ENCODE assay signal across 8 cellular contexts in the genomic region with DNA sequence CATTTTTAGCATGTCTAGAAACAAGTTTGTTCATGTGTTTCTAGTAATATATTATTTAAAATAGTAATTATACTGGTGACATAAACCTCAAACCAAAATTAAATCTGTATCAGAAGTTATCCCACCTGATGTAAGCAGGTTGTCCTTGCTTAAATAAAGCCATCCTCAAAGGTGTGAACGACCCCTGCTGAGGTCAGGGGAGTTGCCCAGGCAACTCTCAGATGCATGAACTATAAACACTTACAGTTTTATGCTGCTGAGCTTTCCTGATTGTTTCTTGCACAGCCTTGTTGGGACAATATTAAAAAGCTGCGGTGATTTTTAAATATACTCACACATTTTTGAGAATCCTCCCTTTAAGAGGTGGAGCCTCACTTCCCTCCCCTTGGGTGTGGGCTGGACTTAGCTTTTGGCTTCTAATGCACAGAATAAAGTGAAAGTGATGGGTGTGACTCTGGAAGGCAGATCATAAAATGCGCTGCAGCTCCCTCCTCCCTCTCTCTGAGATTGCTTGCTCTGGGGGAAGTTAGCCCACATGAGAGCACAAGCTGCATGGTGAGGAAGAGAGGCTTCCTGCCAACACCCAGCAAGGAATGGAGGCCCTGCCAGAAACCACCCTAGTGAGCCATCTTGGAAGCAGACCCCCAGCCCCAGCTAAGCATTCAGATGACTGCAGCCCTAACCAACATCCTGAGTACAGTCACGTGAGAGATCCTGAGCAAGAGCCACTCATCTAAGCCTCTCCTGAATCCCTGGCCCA.
DNase-seq lines count a peak whose midpoint lies in the region; ATAC-seq and TF ChIP-seq lines count a peak whose summit lies in the region.

No MANE protein-coding gene starts in this region.

- no peaks in the 10 kb centered on the region for H3K9me3 ChIP-seq in heart left ventricle

- peak overlapping the region in 4 of 12 donors; percentile 0 to 35 (median 26) for H3K4me3 ChIP-seq in heart left ventricle

- WGBS in heart left ventricle, 4 donors = 38 to 57% (median 49%) methylated on average over 4 of the region's 4 CpGs

- intact Hi-C loops in heart left ventricle (cut with DNase I) = loop anchor here in 1 of 10 donors (10.0 kb wide), 2 partner anchors 62 to 88 kb away; no protein-coding TSS in a partner anchor

- peak overlapping the region in 5 of 12 donors; percentile 13 to 75 (median 41) for H3K27ac ChIP-seq in heart left ventricle

- TF ChIP-seq CTCF in heart left ventricle (IDR thresholded peaks at IDR 0.05) = no peak

- DNase-seq in NCI-H1092 treated with DMSO at 0.1 percent for 48 hours (lab: John Stamatoyannopoulos, UW) (peak; percentile 15), NCI-H1092 (lab: John Stamatoyannopoulos, UW) (no peak), NCI-H69 (lab: John Stamatoyannopoulos, UW) (peak; percentile 66), heart left ventricle (peak in 4 of 5 donors; percentile 33 to 51 (median 44)), SHP77 treated with DMSO at 0.1 percent for 48 hours (lab: John Stamatoyannopoulos, UW) (no peak)
- DNase-seq in activated effector memory CD4-positive, alpha-beta T cell treated with Interleukin-2 at 50 U/mL for 16 hours = peak; percentile 5
- DNase-seq in stimulated activated CD4-positive, alpha-beta T cell treated with anti-CD3 and anti-CD28 coated beads, Interleukin-2, amount 100 ng/mL, for 24 hours = peak; percentile 24 to 32

- no peaks in the 10 kb centered on the region for H3K27me3 ChIP-seq in heart left ventricle

- H3K36me3 ChIP-seq in heart left ventricle = no peaks in the 10 kb centered on the region

- no peak for TF ChIP-seq POLR2A in heart left ventricle (IDR thresholded peaks at IDR 0.05)

- H3K4me1 ChIP-seq in heart left ventricle = peaks cover 0 to 20% (median 9%) of the 10 kb centered on the region in 12 donors

- peak; percentile 80 for ATAC-seq in HG02885 (IDR thresholded peaks at IDR 0.05; ENCODE audit: poor library complexity, unreplicated experiment)
- peak; percentile 58 to 95 (median 94) for ATAC-seq in heart left ventricle

Comparison
In these comparisons a context has a peak if more than half of its experiments do, and no peak if none do; other contexts are left out.
1. DNase-seq: peak in NCI-H1092 treated with DMSO at 0.1 percent for 48 hours (single experiment), NCI-H69 (single experiment), activated effector memory CD4-positive, alpha-beta T cell treated with Interleukin-2 at 50 U/mL for 16 hours (single experiment), heart left ventricle (4 of 5) and stimulated activated CD4-positive, alpha-beta T cell treated with anti-CD3 and anti-CD28 coated beads, Interleukin-2, amount 100 ng/mL, for 24 hours (2 of 2); none in NCI-H1092 (single experiment) and SHP77 treated with DMSO at 0.1 percent for 48 hours (single experiment).